ENCODE assay signal across 11 cellular contexts in the genomic region with DNA sequence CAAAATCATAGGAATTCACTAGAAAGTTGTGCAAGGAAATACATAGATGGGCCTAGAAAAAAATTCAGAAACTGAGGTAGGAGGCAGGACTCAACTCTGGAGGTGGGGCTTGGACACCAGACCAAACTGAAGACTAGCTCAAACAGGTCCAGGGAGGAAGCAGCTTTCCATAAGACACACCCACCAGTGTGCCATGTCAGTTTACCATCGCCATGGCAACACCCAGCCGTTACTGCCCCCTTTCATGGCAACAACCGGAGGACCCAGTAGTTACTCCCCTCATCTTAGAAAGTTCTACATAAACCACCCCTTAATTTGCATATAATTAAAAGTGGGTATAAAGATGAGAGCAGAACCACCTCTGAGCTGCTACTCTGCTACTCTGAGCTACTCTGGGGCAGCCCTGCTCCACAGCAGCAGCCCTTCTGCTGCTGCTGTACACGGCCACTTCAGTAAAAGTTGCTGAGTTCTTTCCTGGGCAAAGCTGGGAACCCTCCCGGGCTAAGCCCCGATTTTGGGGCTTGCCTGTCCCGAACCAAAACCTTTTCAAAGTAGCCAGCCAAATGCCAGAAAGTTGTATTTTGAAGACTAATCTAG. TPM values are rescaled to one million over a fixed set of nuclear protein-coding genes. Genes with fewer than 3 reads are reported as not detected.
"Had no signal": no experiment of that assay in that cellular context is flagged by ENCODE, and none has a peak within 500 bp of the region (broad histone marks: within the 10 kb centered on the region; RNA-seq: fewer than 3 reads in every experiment).

No MANE protein-coding gene starts in this region.

- ATAC-seq: heart left ventricle had no signal

- H3K27ac ChIP-seq: heart left ventricle, ovary had no signal

- DNase-seq: activated CD4-positive, alpha-beta T cell treated with anti-CD3 and anti-CD28 coated beads, Interleukin-2, amount 10 ng/mL, durations not matched to agents 7 days and 5 days; activated CD8-positive, alpha-beta memory T cell treated with anti-CD3 and anti-CD28 coated beads for 24 hours; aorta; dermis blood vessel endothelial cell; heart left ventricle; immature natural killer cell; ovary; stimulated activated CD4-positive, alpha-beta T cell treated with anti-CD3 and anti-CD28 coated beads, Interleukin-12 subunit alpha, Interleukin-12 subunit beta, amount 100 ng/mL, for 4 hours; stimulated activated CD4-positive, alpha-beta T cell treated with anti-CD3 and anti-CD28 coated beads, Interleukin-2, amount 100 ng/mL, for 24 hours; stomach had no signal

RNA-seq across cellular contexts. Expression of gene NINJ2, which starts 30.8 kb away (rescaled TPM):
- total RNA-seq: epithelial cell of proximal tubule had no signal
